ENCODE assay signal across 1 cellular context in the genomic region with DNA sequence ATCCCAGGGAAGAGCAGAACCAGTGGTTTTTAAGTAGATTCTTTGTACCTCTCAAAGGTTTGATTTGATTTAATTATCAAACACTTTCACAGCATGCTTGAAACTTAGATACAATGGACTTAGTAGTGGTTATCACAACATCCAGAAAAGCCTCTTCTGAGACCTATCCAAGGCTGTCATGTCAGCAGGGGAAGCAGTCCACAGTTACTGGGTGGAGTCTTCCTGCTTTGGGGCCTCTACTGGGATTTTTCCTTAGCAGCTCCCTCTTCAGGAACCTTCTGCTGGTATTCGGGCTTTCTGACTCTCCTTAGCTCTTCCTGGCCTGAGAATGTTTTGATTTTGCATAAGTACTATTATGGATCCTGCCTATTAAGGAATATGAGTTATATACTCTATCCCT.
TF ChIP-seq lines count a peak whose summit lies in the region.

No MANE protein-coding gene starts in this region.

TF ChIP-seq in GM23338, 12 proteins besides CTCF, POLR2A, EP300 and RAD21:
- TF ChIP-seq, protein P1, sequence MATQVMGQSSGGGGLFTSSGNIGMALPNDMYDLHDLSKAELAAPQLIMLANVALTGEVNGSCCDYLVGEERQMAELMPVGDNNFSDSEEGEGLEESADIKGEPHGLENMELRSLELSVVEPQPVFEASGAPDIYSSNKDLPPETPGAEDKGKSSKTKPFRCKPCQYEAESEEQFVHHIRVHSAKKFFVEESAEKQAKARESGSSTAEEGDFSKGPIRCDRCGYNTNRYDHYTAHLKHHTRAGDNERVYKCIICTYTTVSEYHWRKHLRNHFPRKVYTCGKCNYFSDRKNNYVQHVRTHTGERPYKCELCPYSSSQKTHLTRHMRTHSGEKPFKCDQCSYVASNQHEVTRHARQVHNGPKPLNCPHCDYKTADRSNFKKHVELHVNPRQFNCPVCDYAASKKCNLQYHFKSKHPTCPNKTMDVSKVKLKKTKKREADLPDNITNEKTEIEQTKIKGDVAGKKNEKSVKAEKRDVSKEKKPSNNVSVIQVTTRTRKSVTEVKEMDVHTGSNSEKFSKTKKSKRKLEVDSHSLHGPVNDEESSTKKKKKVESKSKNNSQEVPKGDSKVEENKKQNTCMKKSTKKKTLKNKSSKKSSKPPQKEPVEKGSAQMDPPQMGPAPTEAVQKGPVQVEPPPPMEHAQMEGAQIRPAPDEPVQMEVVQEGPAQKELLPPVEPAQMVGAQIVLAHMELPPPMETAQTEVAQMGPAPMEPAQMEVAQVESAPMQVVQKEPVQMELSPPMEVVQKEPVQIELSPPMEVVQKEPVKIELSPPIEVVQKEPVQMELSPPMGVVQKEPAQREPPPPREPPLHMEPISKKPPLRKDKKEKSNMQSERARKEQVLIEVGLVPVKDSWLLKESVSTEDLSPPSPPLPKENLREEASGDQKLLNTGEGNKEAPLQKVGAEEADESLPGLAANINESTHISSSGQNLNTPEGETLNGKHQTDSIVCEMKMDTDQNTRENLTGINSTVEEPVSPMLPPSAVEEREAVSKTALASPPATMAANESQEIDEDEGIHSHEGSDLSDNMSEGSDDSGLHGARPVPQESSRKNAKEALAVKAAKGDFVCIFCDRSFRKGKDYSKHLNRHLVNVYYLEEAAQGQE (IDR thresholded peaks at IDR 0.05; ENCODE audit: unreplicated experiment) = no peak
- no peak for TF ChIP-seq ZNF114 (CRISPR knock-in tag; IDR thresholded peaks at IDR 0.05)
- TF ChIP-seq EZH2phosphoT487 (IDR thresholded peaks at IDR 0.05; ENCODE audit: unreplicated experiment) = no peak
- no peak for TF ChIP-seq ZNF331 (CRISPR knock-in tag; IDR thresholded peaks at IDR 0.05; ENCODE audit: low read depth)
- no peak for TF ChIP-seq POLR2AphosphoS5 (IDR thresholded peaks at IDR 0.05; ENCODE audit: low read depth)
- TF ChIP-seq, protein P2, sequence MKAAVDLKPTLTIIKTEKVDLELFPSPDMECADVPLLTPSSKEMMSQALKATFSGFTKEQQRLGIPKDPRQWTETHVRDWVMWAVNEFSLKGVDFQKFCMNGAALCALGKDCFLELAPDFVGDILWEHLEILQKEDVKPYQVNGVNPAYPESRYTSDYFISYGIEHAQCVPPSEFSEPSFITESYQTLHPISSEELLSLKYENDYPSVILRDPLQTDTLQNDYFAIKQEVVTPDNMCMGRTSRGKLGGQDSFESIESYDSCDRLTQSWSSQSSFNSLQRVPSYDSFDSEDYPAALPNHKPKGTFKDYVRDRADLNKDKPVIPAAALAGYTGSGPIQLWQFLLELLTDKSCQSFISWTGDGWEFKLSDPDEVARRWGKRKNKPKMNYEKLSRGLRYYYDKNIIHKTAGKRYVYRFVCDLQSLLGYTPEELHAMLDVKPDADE (IDR thresholded peaks at IDR 0.05) = no peak
- no peak for TF ChIP-seq NANOG (IDR thresholded peaks at IDR 0.05; ENCODE audit: borderline replicate concordance)
- no peak for TF ChIP-seq JUNB (IDR thresholded peaks at IDR 0.05; ENCODE audit: unreplicated experiment)
